8 cellular contexts compared by ENCODE assay signal in genomic region chr15:75625542-75626347, GRCh38. TPM values are rescaled to one million over a fixed set of nuclear protein-coding genes. Genes with fewer than 3 reads are reported as not detected.
DNase-seq lines count a peak whose midpoint lies in the region; TF ChIP-seq lines count a peak whose summit lies in the region.

Gene SNUPN, minus strand, starts transcription at chr15:75625725. Its CDS starts 4,674 bp downstream, at chr15:75621051.

- no peak for TF ChIP-seq CTCF in DOHH2 (IDR thresholded peaks at IDR 0.05; ENCODE audit: low read depth, low read length, poor library complexity, severe bottlenecking)
- TF ChIP-seq CTCF in Loucy (conservative IDR thresholded peaks at IDR 0.05; ENCODE audit: low read length) = no peak
- TF ChIP-seq CTCF in fibroblast of the aortic adventitia (IDR thresholded peaks at IDR 0.05; ENCODE audit: insufficient read depth, low read length) = no peak
- TF ChIP-seq CTCF in nephron (IDR thresholded peaks at IDR 0.05; ENCODE audit: unreplicated experiment in 3 of 3) = no peak

- H3K27me3 Mint-ChIP-seq in nephron (ENCODE audit: low read depth) = no peaks in the 10 kb centered on the region
- H3K27me3 Mint-ChIP-seq in stimulated activated naive CD8-positive, alpha-beta T cell treated with anti-CD3 and anti-CD28 coated beads, Interleukin-15, Interleukin-2, amounts not matched to agents 100 ng/mL and 50 ng/mL, for 24 hours = no peaks in the 10 kb centered on the region

- H3K4me1 Mint-ChIP-seq in nephron = peaks cover 15% of the 10 kb centered on the region
- H3K4me1 Mint-ChIP-seq in stimulated activated naive CD8-positive, alpha-beta T cell treated with anti-CD3 and anti-CD28 coated beads, Interleukin-15, Interleukin-2, amounts not matched to agents 100 ng/mL and 50 ng/mL, for 24 hours (ENCODE audit: low read depth) = peaks cover 46% of the 10 kb centered on the region

- H3K4me3 Mint-ChIP-seq in nephron = peak within 1 kb of the TSS; percentile 88 to 92 (median 91)
- peak within 1 kb of the TSS; percentile 94 for H3K4me3 Mint-ChIP-seq in stimulated activated naive CD8-positive, alpha-beta T cell treated with anti-CD3 and anti-CD28 coated beads, Interleukin-15, Interleukin-2, amounts not matched to agents 100 ng/mL and 50 ng/mL, for 24 hours

- H3K4me3 ChIP-seq in DOHH2 (ENCODE audit: low read length) = peak within 1 kb of the TSS; percentile 80
- H3K4me3 ChIP-seq in Loucy (ENCODE audit: low read length, poor library complexity, severe bottlenecking) = peak within 1 kb of the TSS; percentile 85
- peak within 1 kb of the TSS; percentile 88 for H3K4me3 ChIP-seq in fibroblast of the aortic adventitia (ENCODE audit: low read depth, low read length)

- peaks cover 7% of the 10 kb centered on the region for H3K4me1 ChIP-seq in DOHH2 (ENCODE audit: control insufficient read depth, low read length)
- peaks cover 26% of the 10 kb centered on the region for H3K4me1 ChIP-seq in Loucy (ENCODE audit: insufficient read depth, low read length, poor library complexity, severe bottlenecking)

- peak within 1 kb of the TSS; percentile 97 for H3K9ac ChIP-seq in Loucy (ENCODE audit: low read depth, low read length, poor library complexity, severe bottlenecking)

- H3K4me2 ChIP-seq in DOHH2 (ENCODE audit: low read length) = peak within 1 kb of the TSS; percentile 92
- peak within 1 kb of the TSS; percentile 95 for H3K4me2 ChIP-seq in Loucy (ENCODE audit: low read depth, low read length, poor library complexity, severe bottlenecking)

- H3K36me3 ChIP-seq in DOHH2 (ENCODE audit: control insufficient read depth, low read length) = peaks cover 9% of the 10 kb centered on the region
- no peaks in the 10 kb centered on the region for H3K36me3 ChIP-seq in Loucy (ENCODE audit: insufficient read depth, low read length)

- H3K36me3 Mint-ChIP-seq in nephron (ENCODE audit: low read depth) = peaks cover 3% of the 10 kb centered on the region
- H3K36me3 Mint-ChIP-seq in stimulated activated naive CD8-positive, alpha-beta T cell treated with anti-CD3 and anti-CD28 coated beads, Interleukin-15, Interleukin-2, amounts not matched to agents 100 ng/mL and 50 ng/mL, for 24 hours (ENCODE audit: low read depth) = peaks cover 11% of the 10 kb centered on the region

- peak within 1 kb of the TSS; percentile 93 for H3K27ac ChIP-seq in DOHH2 (ENCODE audit: low read depth, low read length)

- H4K20me1 ChIP-seq in DOHH2 (ENCODE audit: control insufficient read depth, insufficient read depth, low read depth, low read length) = no peaks in the 10 kb centered on the region
- no peaks in the 10 kb centered on the region for H4K20me1 ChIP-seq in Loucy (ENCODE audit: insufficient read depth, low read length, poor library complexity, severe bottlenecking)

- H3K27ac Mint-ChIP-seq in nephron = peak within 1 kb of the TSS; percentile 99
- H3K27ac Mint-ChIP-seq in stimulated activated naive CD8-positive, alpha-beta T cell treated with anti-CD3 and anti-CD28 coated beads, Interleukin-15, Interleukin-2, amounts not matched to agents 100 ng/mL and 50 ng/mL, for 24 hours = peak within 1 kb of the TSS; percentile 96

- H3K9me3 Mint-ChIP-seq in nephron = no peaks in the 10 kb centered on the region
- H3K9me3 Mint-ChIP-seq in stimulated activated naive CD8-positive, alpha-beta T cell treated with anti-CD3 and anti-CD28 coated beads, Interleukin-15, Interleukin-2, amounts not matched to agents 100 ng/mL and 50 ng/mL, for 24 hours = no peaks in the 10 kb centered on the region

- H2AFZ ChIP-seq in Loucy (ENCODE audit: low read length) = peak within 1 kb of the TSS; percentile 85

- H3K27me3 ChIP-seq in DOHH2 (ENCODE audit: control insufficient read depth, low read length) (no peaks in the 10 kb centered on the region), Loucy (ENCODE audit: insufficient read depth, low read length, poor library complexity, severe bottlenecking) (no peaks in the 10 kb centered on the region)

- DNase-seq in GOT3 (lab: John Stamatoyannopoulos, UW) = peak; percentile 76
- peak; percentile 79 for DNase-seq in SIG-M5 (lab: John Stamatoyannopoulos, UW)
- peak; percentile 98 for DNase-seq in activated effector memory CD4-positive, alpha-beta T cell treated with anti-CD3 and anti-CD28 coated beads, Interleukin-2, amount 50 U/mL, for 16 hours
- peak; percentile 88 for DNase-seq in fibroblast of the aortic adventitia (ENCODE audit: low read depth)

- H3K9me3 ChIP-seq in DOHH2 (ENCODE audit: control insufficient read depth, insufficient read depth, low read length) (no peaks in the 10 kb centered on the region), Loucy (ENCODE audit: insufficient read depth, low read depth, low read length) (no peaks in the 10 kb centered on the region)

- H3K9me2 ChIP-seq in DOHH2 (replicated peaks; ENCODE audit: control insufficient read depth, low read length) (no peaks in the 10 kb centered on the region), Loucy (replicated peaks; ENCODE audit: low read depth, low read length) (no peaks in the 10 kb centered on the region)

- H3K79me2 ChIP-seq in DOHH2 (ENCODE audit: control insufficient read depth, low read length) (0 out of 2 replicates have a peak, but pooled peaks cover 2% of the 10 kb centered on the region), Loucy (ENCODE audit: insufficient read depth, low read length) (peaks cover 11% of the 10 kb centered on the region)

- H3F3A ChIP-seq in DOHH2 (ENCODE audit: control insufficient read depth, insufficient read depth) (peaks cover 7% of the 10 kb centered on the region; the same call in 1 of the 2 replicates), Loucy (ENCODE audit: low read depth) (peaks cover 15% of the 10 kb centered on the region)

RNA-seq across cellular contexts. Expression of gene SNUPN, which starts in this region (rescaled TPM):
- 41.5 and 43.3 TPM in 2 replicates for total RNA-seq in fibroblast of the aortic adventitia (ENCODE audit: low replicate concordance)

Comparison
In these comparisons a context has a peak if more than half of its experiments do, and no peak if none do; other contexts are left out.
1. Peak in every context shown above with its lines: DNase-seq, H3K4me3 ChIP-seq and H3K27ac ChIP-seq.